In genomic region chr1:44950434-44950833, GRCh38 we compare ENCODE assay signal across 9 cellular contexts.
"Had no signal": no experiment of that assay in that cellular context is flagged by ENCODE, and none has a peak within 500 bp of the region (broad histone marks: within the 10 kb centered on the region; RNA-seq: fewer than 3 reads in every experiment).

No MANE protein-coding gene starts in this region.

- DNase-seq: H9, HCEC 1CT, IMR-90, KG1 had no signal

- H3K4me3 ChIP-seq: GM23338, K562 had no signal

- H3K27ac ChIP-seq: HL-60 had no signal

- H3K27ac Mint-ChIP-seq: GM23338 had no signal

- H3K4me2 ChIP-seq: GM23338 had no signal

- H3K9me3 Mint-ChIP-seq: GM23338 had no signal

- H3K4me1 Mint-ChIP-seq: GM23338, H9 had no signal

- H2AFZ ChIP-seq: GM23338 had no signal

- H3K4me3 Mint-ChIP-seq: GM23338, H9 had no signal

- FAIRE-seq: H1, H54, K562 had no signal

- ATAC-seq: GM23338, K562 had no signal
